In the genomic region with DNA sequence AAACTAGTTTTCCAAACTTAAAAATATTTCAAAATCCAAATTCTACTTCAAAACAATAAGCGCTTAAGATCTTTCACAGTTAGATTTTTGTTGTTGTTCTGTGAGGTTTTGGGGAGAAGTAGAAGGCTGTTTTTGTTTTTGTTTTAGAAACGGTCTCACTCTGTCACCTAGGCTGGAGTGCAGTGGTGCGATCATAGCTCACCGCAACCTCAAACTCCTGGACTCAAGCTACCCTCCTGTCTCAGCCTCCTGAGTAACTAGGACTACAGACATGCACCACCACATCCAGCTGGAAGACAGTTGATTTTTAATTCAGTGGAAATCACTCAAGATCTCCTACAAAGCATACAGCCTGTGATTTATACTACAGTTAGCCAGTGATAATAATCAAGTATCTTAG, we compare ENCODE assay signal across 18 cellular contexts. TPM values are rescaled to one million over a fixed set of nuclear protein-coding genes. Genes with fewer than 3 reads are reported as not detected.
DNase-seq lines count a peak whose midpoint lies in the region; ATAC-seq and TF ChIP-seq lines count a peak whose summit lies in the region.
"Had no signal": no experiment of that assay in that cellular context is flagged by ENCODE, and none has a peak within 500 bp of the region (broad histone marks: within the 10 kb centered on the region; RNA-seq: fewer than 3 reads in every experiment).

No MANE protein-coding gene starts in this region.

- CTCF ChIA-PET in SK-N-SH (lab: Yijun Ruan, JAX): interaction anchor here (1.6 to 1.7 kb wide), 3 partner anchors 10 to 64 kb away, joined by 4 to 7 read pairs (median 6); no protein-coding TSS in a partner anchor

- no peaks in the 10 kb centered on the region for H3K9me2 ChIP-seq in SK-N-SH

- no peak for TF ChIP-seq CTCF in SK-N-SH (IDR thresholded peaks at IDR 0.05)
- no peak for TF ChIP-seq CTCF in testis (IDR thresholded peaks at IDR 0.05)
- TF ChIP-seq CTCF in type B pancreatic cell (conservative IDR thresholded peaks at IDR 0.05): no peak

- no peak overlapping the region for H3K4me3 ChIP-seq in SK-N-SH (ENCODE audit: low read depth in 2 of 2, low read length in 1 of 2)
- no peak overlapping the region for H3K4me3 ChIP-seq in testis
- H3K4me3 ChIP-seq: BLaER1 treated with 17β-estradiol and CSF1 and Interleukin-3, amounts not matched to agents 10 nM and 100 nM had no signal

- peak overlapping the region; percentile 49; the same call in 1 of the 2 replicates for H2AFZ ChIP-seq in SK-N-SH (ENCODE audit: low read depth)

- H3K79me2 ChIP-seq in SK-N-SH (ENCODE audit: insufficient read depth): peaks cover 39% of the 10 kb centered on the region

- H3K4me2 ChIP-seq in SK-N-SH: no peak overlapping the region

- no peaks in the 10 kb centered on the region for H3F3A ChIP-seq in SK-N-SH (replicated peaks; ENCODE audit: insufficient read depth)

- H3K9me3 Mint-ChIP-seq in IgD-negative memory B cell: no peaks in the 10 kb centered on the region
- H3K9me3 Mint-ChIP-seq in memory B cell: no peaks in the 10 kb centered on the region
- H3K9me3 Mint-ChIP-seq in type B pancreatic cell: no peaks in the 10 kb centered on the region

- no peak for ATAC-seq in SK-N-SH treated with all-trans-retinoic acid at 6 μM for 48 hours
- ATAC-seq in HG02759 (IDR thresholded peaks at IDR 0.05; ENCODE audit: unreplicated experiment): peak; percentile 22
- ATAC-seq in memory B cell (ENCODE audit: low read depth): no peak
- ATAC-seq in activated CD4-positive, CD25-positive, alpha-beta regulatory T cell treated with anti-CD3 and anti-CD28 coated beads, Interleukin-2, amount 50 U/mL, for 24 hours: no peak

- no peaks in the 10 kb centered on the region for H3K9me3 ChIP-seq in SK-N-SH
- H3K9me3 ChIP-seq in testis: no peaks in the 10 kb centered on the region
- H3K9me3 ChIP-seq: BLaER1 treated with 17β-estradiol and CSF1 and Interleukin-3, amounts not matched to agents 10 nM and 100 nM had no signal

- H3K27me3 Mint-ChIP-seq in IgD-negative memory B cell (no peaks in the 10 kb centered on the region), memory B cell (no peaks in the 10 kb centered on the region), type B pancreatic cell (no peaks in the 10 kb centered on the region)

- WGBS in SK-N-SH (ENCODE audit: low lambda C conversion rate): 96% methylated on average over 4 of the region's 4 CpGs
- 85 to 93% methylated on average over 4 of the region's 4 CpGs for WGBS in testis, 2 donors

- H3K36me3 ChIP-seq in SK-N-SH (replicated peaks in 1 of 2; ENCODE audit: control insufficient read depth in 1 of 2, insufficient read depth in 2 of 2, low read length in 1 of 2) (peaks cover 3 to 10% of the 10 kb centered on the region in 2 experiments), testis (ENCODE audit: low read depth, missing control alignments) (no peaks in the 10 kb centered on the region)

- H4K20me1 ChIP-seq in SK-N-SH (ENCODE audit: insufficient read depth): no peaks in the 10 kb centered on the region

- H3K4me3 Mint-ChIP-seq in IgD-negative memory B cell (peak overlapping the region; percentile 17 to 87 (median 44)), memory B cell (no peak overlapping the region), type B pancreatic cell (no peak overlapping the region)

- H3K27me3 ChIP-seq in SK-N-SH (ENCODE audit: insufficient read depth) (no peaks in the 10 kb centered on the region), testis (no peaks in the 10 kb centered on the region)
- H3K27me3 ChIP-seq: BLaER1 treated with 17β-estradiol and CSF1 and Interleukin-3, amounts not matched to agents 10 nM and 100 nM had no signal

- no peak for TF ChIP-seq RAD21 in SK-N-SH (IDR thresholded peaks at IDR 0.05; ENCODE audit: low read length)

- H3K36me3 Mint-ChIP-seq in IgD-negative memory B cell (no peaks in the 10 kb centered on the region), memory B cell (no peaks in the 10 kb centered on the region), type B pancreatic cell (peaks cover 5% of the 10 kb centered on the region)

- intact Hi-C loops in testis (cut with DNase I; ENCODE audit: low total_unique reads): no loop called here

- peak overlapping the region; percentile 19 to 76 (median 54) for H3K27ac Mint-ChIP-seq in IgD-negative memory B cell
- peak overlapping the region; percentile 26 for H3K27ac Mint-ChIP-seq in memory B cell
- no peak overlapping the region for H3K27ac Mint-ChIP-seq in type B pancreatic cell

- POLR2A ChIA-PET in SK-N-SH (lab: Yijun Ruan, JAX): no interaction called here

- H3K4me1 ChIP-seq in SK-N-SH (ENCODE audit: control insufficient read depth in 1 of 2, insufficient read depth in 2 of 2, low read depth in 1 of 2, low read length in 1 of 2) (peaks cover 0 to 8% of the 10 kb centered on the region in 2 experiments; a peak in 2 of 4 replicates), testis (no peaks in the 10 kb centered on the region)

- no peak overlapping the region for H3K9ac ChIP-seq in SK-N-SH
- H3K9ac ChIP-seq: BLaER1 treated with 17β-estradiol and CSF1 and Interleukin-3, amounts not matched to agents 10 nM and 100 nM had no signal

- H3K4me1 Mint-ChIP-seq in IgD-negative memory B cell (peaks cover 30 to 37% (median 31%) of the 10 kb centered on the region in 3 donors), memory B cell (peaks cover 23% of the 10 kb centered on the region), type B pancreatic cell (ENCODE audit: unreplicated experiment) (peaks cover 17% of the 10 kb centered on the region)

- no peak for TF ChIP-seq POLR2A in testis (IDR thresholded peaks at IDR 0.05)

- TF ChIP-seq EP300 in SK-N-SH (IDR thresholded peaks at IDR 0.05; ENCODE audit: borderline replicate concordance in 1 of 2, low read depth in 1 of 2, low read length in 1 of 2): no peak

- no peak for DNase-seq in SK-N-SH
- DNase-seq in memory B cell (ENCODE audit: low spot score in 2 of 2): no peak
- DNase-seq in testis: no peak
- no peak for DNase-seq in type B pancreatic cell (ENCODE audit: extremely low spot score, unreplicated experiment)
- DNase-seq: EL, GOT3, KG1, MM.1S, NCI-H1105 treated with DMSO at 0.1 percent for 48 hours, NCI-H187, NCI-H774, SIG-M5 had no signal

- H3K27ac ChIP-seq in SK-N-SH (ENCODE audit: low read depth in 2 of 2, low read length in 1 of 2) (no peak overlapping the region), testis (no peak overlapping the region)
- H3K27ac ChIP-seq: 22Rv1; BLaER1 treated with 17β-estradiol and CSF1 and Interleukin-3, amounts not matched to agents 10 nM and 100 nM had no signal

TF ChIP-seq in SK-N-SH, 30 proteins besides CTCF, POLR2A, EP300 and RAD21 (continues in another document):
- no peak for TF ChIP-seq RXRA (IDR thresholded peaks at IDR 0.05; ENCODE audit: borderline replicate concordance, low read depth)
- TF ChIP-seq GATA2 (CRISPR knock-in tag; IDR thresholded peaks at IDR 0.05): no peak
- no peak for TF ChIP-seq MEF2A (IDR thresholded peaks at IDR 0.05; ENCODE audit: borderline replicate concordance, low read depth)
- TF ChIP-seq MAX (IDR thresholded peaks at IDR 0.05; ENCODE audit: low read depth): no peak
- TF ChIP-seq TAF1 (IDR thresholded peaks at IDR 0.05; ENCODE audit: borderline replicate concordance, low read depth, low read length): no peak
- TF ChIP-seq TCF12 (IDR thresholded peaks at IDR 0.05): no peak
- TF ChIP-seq, protein P1, sequence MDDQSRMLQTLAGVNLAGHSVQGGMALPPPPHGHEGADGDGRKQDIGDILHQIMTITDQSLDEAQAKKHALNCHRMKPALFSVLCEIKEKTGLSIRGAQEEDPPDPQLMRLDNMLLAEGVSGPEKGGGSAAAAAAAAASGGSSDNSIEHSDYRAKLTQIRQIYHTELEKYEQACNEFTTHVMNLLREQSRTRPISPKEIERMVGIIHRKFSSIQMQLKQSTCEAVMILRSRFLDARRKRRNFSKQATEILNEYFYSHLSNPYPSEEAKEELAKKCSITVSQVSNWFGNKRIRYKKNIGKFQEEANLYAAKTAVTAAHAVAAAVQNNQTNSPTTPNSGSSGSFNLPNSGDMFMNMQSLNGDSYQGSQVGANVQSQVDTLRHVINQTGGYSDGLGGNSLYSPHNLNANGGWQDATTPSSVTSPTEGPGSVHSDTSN (IDR thresholded peaks at IDR 0.05): no peak
- TF ChIP-seq CHD2 (IDR thresholded peaks at IDR 0.05; ENCODE audit: low read length, partially characterized antibody): no peak
- no peak for TF ChIP-seq RCOR1 (IDR thresholded peaks at IDR 0.05; ENCODE audit: low read length)

TF ChIP-seq in SK-N-SH treated with all-trans-retinoic acid at 6 μM for 48 hours, 23 proteins besides CTCF, POLR2A, EP300 and RAD21:
- no peak for TF ChIP-seq CREB5 (CRISPR knock-in tag; IDR thresholded peaks at IDR 0.05; ENCODE audit: low read depth)
- no peak for TF ChIP-seq ESRRG (CRISPR knock-in tag; IDR thresholded peaks at IDR 0.05)
- TF ChIP-seq ARNTL (CRISPR knock-in tag; IDR thresholded peaks at IDR 0.05; ENCODE audit: borderline replicate concordance, low read depth): no peak
- TF ChIP-seq ZNF8 (CRISPR knock-in tag; IDR thresholded peaks at IDR 0.05): no peak
- no peak for TF ChIP-seq ISL1 (CRISPR knock-in tag; IDR thresholded peaks at IDR 0.05)
- TF ChIP-seq SNAI2 (CRISPR knock-in tag; IDR thresholded peaks at IDR 0.05): no peak
- no peak for TF ChIP-seq ZNF565 (CRISPR knock-in tag; conservative IDR thresholded peaks at IDR 0.05; ENCODE audit: low read depth)

RNA-seq across cellular contexts. Expression of gene SHCBP1, which starts 2.7 kb away (rescaled TPM):
- polyA plus RNA-seq in SK-N-SH (2012; rRNA removed) (11.1 and 12.5 TPM in 2 replicates), IgD-negative memory B cell (1.6 TPM), testis (ENCODE audit: insufficient read depth, low read depth, low replicate concordance) (14.7 TPM)
- 16.7 and 17.9 TPM in 2 replicates for polyA plus RNA-seq in SK-N-SH (2012; cell fraction: cytosol; rRNA removed)
- 5.0 and 5.4 TPM in 2 replicates for polyA plus RNA-seq in SK-N-SH (2012; cell fraction: nucleus; rRNA removed)
- total RNA-seq in testis (10 to 100 TPM; 10.4 to 23.7 TPM), type B pancreatic cell (ENCODE audit: low replicate concordance) (5.4 and 12.7 TPM in 2 replicates)

Comparison
In these comparisons a context has a peak if more than half of its experiments do, and no peak if none do; other contexts are left out.
1. H3K4me3 Mint-ChIP-seq: peak in IgD-negative memory B cell (4 of 4); none in memory B cell (single experiment) and type B pancreatic cell (single experiment).